Comparison of ENCODE assay signal across 15 cellular contexts in the genomic region with DNA sequence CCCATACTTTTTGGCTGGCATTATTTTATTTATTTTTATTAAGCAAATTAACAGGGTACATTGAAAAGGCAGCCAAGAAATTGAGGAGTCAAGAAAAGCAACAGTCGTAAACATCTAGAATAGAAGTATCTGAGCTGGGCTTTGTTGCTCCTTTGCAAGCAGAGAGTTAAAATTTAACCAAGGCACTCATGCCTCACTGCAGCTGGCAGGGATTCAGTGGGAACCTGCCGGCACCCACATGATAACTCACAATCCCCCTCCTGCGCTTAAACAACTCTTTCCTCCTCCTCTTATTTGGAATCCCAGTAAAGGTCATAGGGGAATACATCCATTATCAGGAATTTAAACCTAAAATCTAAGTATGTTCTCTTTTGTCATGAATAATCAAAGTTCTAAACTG.
DNase-seq lines count a peak whose midpoint lies in the region; TF ChIP-seq lines count a peak whose summit lies in the region.
"Had no signal": no experiment of that assay in that cellular context is flagged by ENCODE, and none has a peak within 500 bp of the region (broad histone marks: within the 10 kb centered on the region; RNA-seq: fewer than 3 reads in every experiment).

No MANE protein-coding gene starts in this region.

- in situ Hi-C loops in Caki2 (cut with HindIII; ENCODE audit: low pct_unique_long_range_greater_than_20kb, low sequenced_read_pairs): no loop called here

- H3K4me1 Mint-ChIP-seq in progenitor cell of endocrine pancreas (ENCODE audit: low read depth): peaks cover 24% of the 10 kb centered on the region
- H3K4me1 Mint-ChIP-seq: B cell, CD14-positive monocyte had no signal

- no peak for TF ChIP-seq CTCF in progenitor cell of endocrine pancreas (IDR thresholded peaks at IDR 0.05; ENCODE audit: unreplicated experiment)

- DNase-seq in Caki2 (ENCODE audit: low read depth) (peak; percentile 30), NCI-H748 treated with DMSO at 0.1 percent for 48 hours (lab: John Stamatoyannopoulos, UW) (peak; percentile 23), kidney glomerular epithelial cell (lab: John Stamatoyannopoulos, UW) (peak; percentile 2), progenitor cell of endocrine pancreas (ENCODE audit: low spot score, unreplicated experiment) (no peak), erythroblast (lab: John Stamatoyannopoulos, UW) (no peak)
- DNase-seq in activated naive CD4-positive, alpha-beta T cell treated with Interleukin-2 at 50 U/mL for 16 hours: no peak
- no peak for DNase-seq in effector memory CD4-positive, alpha-beta T cell
- DNase-seq: DMS79 treated with DMSO at 0.1 percent for 48 hours, Kasumi-1, NCI-H1436, NCI-H187 treated with DMSO at 0.1 percent for 48 hours, NCI-H82, SIG-M5 had no signal

- no peaks in the 10 kb centered on the region for H3K36me3 ChIP-seq in effector memory CD4-positive, alpha-beta T cell (ENCODE audit: control insufficient read depth, insufficient read depth, low read length)

- no peaks in the 10 kb centered on the region for H3K9me3 Mint-ChIP-seq in progenitor cell of endocrine pancreas (ENCODE audit: low read depth)

- no peak overlapping the region for H3K4me3 ChIP-seq in effector memory CD4-positive, alpha-beta T cell (ENCODE audit: insufficient read depth, low read depth, low read length, poor library complexity, severe bottlenecking)

- no peaks in the 10 kb centered on the region for H3K27me3 Mint-ChIP-seq in progenitor cell of endocrine pancreas
- H3K27me3 Mint-ChIP-seq: B cell had no signal

- H3K27me3 ChIP-seq in effector memory CD4-positive, alpha-beta T cell (replicated peaks; ENCODE audit: control insufficient read depth, insufficient read depth, low read length, poor library complexity, severe bottlenecking): no peaks in the 10 kb centered on the region

- TF ChIP-seq POLR2A in erythroblast (IDR thresholded peaks at IDR 0.05; ENCODE audit: low read length): no peak

- H3K4me3 Mint-ChIP-seq in progenitor cell of endocrine pancreas (ENCODE audit: low read depth): no peak overlapping the region
- H3K4me3 Mint-ChIP-seq: B cell, CD14-positive monocyte had no signal

- H3K4me1 ChIP-seq in effector memory CD4-positive, alpha-beta T cell (ENCODE audit: control insufficient read depth, insufficient read depth, low read length, poor library complexity, severe bottlenecking): no peaks in the 10 kb centered on the region

- no peaks in the 10 kb centered on the region for H3K36me3 Mint-ChIP-seq in progenitor cell of endocrine pancreas (ENCODE audit: insufficient read depth)
- H3K36me3 Mint-ChIP-seq: CD14-positive monocyte had no signal

- peak overlapping the region; percentile 5 for H3K27ac Mint-ChIP-seq in progenitor cell of endocrine pancreas
- H3K27ac Mint-ChIP-seq: B cell, CD14-positive monocyte had no signal

- H3K9me3 ChIP-seq in effector memory CD4-positive, alpha-beta T cell (ENCODE audit: control insufficient read depth, low read length): no peaks in the 10 kb centered on the region

- H3K27ac ChIP-seq in effector memory CD4-positive, alpha-beta T cell (ENCODE audit: insufficient read depth, low read length, poor library complexity, severe bottlenecking): no peak overlapping the region

Comparison
In these comparisons a context has a peak if more than half of its experiments do, and no peak if none do; other contexts are left out.
1. DNase-seq: peak in Caki2 (single experiment), NCI-H748 treated with DMSO at 0.1 percent for 48 hours (single experiment) and kidney glomerular epithelial cell (single experiment); none in progenitor cell of endocrine pancreas (single experiment), activated naive CD4-positive, alpha-beta T cell treated with Interleukin-2 at 50 U/mL for 16 hours (single experiment), erythroblast (0 of 2) and effector memory CD4-positive, alpha-beta T cell (0 of 3).